Comparison of ENCODE assay signal across 31 cellular contexts in genomic region chr19:47376589-47377144, GRCh38. TPM values are rescaled to one million over a fixed set of nuclear protein-coding genes. Genes with fewer than 3 reads are reported as not detected.
DNase-seq lines count a peak whose midpoint lies in the region; ATAC-seq and TF ChIP-seq lines count a peak whose summit lies in the region.
"Had no signal": no experiment of that assay in that cellular context is flagged by ENCODE, and none has a peak within 500 bp of the region (broad histone marks: within the 10 kb centered on the region; RNA-seq: fewer than 3 reads in every experiment).

No MANE protein-coding gene starts in this region.

- peaks cover 83% of the 10 kb centered on the region for H3K36me3 ChIP-seq in left ventricle myocardium inferior
- peaks cover 44% of the 10 kb centered on the region for H3K36me3 ChIP-seq in rectal smooth muscle tissue (ENCODE audit: control insufficient read depth, insufficient read depth, low read length)
- no peaks in the 10 kb centered on the region for H3K36me3 ChIP-seq in mucosa of descending colon (ENCODE audit: low read depth)

- TF ChIP-seq CTCF in left ventricle myocardium inferior (IDR thresholded peaks at IDR 0.05; ENCODE audit: borderline replicate concordance) (no peak), mucosa of descending colon (IDR thresholded peaks at IDR 0.05) (no peak)

- no peak overlapping the region for H3K9ac ChIP-seq in rectal smooth muscle tissue (ENCODE audit: low read length)

- no peak for TF ChIP-seq RAD21 in Ishikawa (IDR thresholded peaks at IDR 0.05; ENCODE audit: low read depth)

- H3K4me3 ChIP-seq in left ventricle myocardium inferior, result no peak overlapping the region
- no peak overlapping the region for H3K4me3 ChIP-seq in rectal smooth muscle tissue (ENCODE audit: low read length)
- no peak overlapping the region for H3K4me3 ChIP-seq in mucosa of descending colon
- H3K4me3 ChIP-seq: esophagus muscularis mucosa, lung, skin epidermis had no signal

- no peak for ATAC-seq in Right ventricle myocardium inferior
- ATAC-seq in left cardiac atrium, result no peak
- no peak for ATAC-seq in mucosa of descending colon
- no peak for ATAC-seq in GM21515 (IDR thresholded peaks at IDR 0.05; ENCODE audit: unreplicated experiment)
- ATAC-seq: activated CD4-positive, CD25-positive, alpha-beta regulatory T cell treated with anti-CD3 and anti-CD28 coated beads, Interleukin-2, amount 50 U/mL, for 24 hours; activated naive CD8-positive, alpha-beta T cell treated with anti-CD3 and anti-CD28 coated beads, Interleukin-2, amount 50 U/mL, for 24 hours; CD8-positive, alpha-beta T cell; natural killer cell treated with Interleukin-12 subunit alpha and Interleukin-12 subunit beta and Interleukin-15 and Interleukin-18, amount 100 ng/mL, for 72 hours; PC-3; stimulated activated naive B cell treated with anti-CD40 and anti-IgM and Interleukin-4, amounts not matched to agents 10 μg/mL and 1 μg/mL and 100 μg/mL, for 72 hours had no signal

- H3K27me3 ChIP-seq in left ventricle myocardium inferior (ENCODE audit: low read depth) (no peaks in the 10 kb centered on the region), rectal smooth muscle tissue (ENCODE audit: control insufficient read depth, insufficient read depth, low read length) (no peaks in the 10 kb centered on the region)
- H3K27me3 ChIP-seq: esophagus muscularis mucosa had no signal

- intact Hi-C loops in Right ventricle myocardium inferior (cut with DNase I), result no loop called here
- intact Hi-C loops in left cardiac atrium (cut with DNase I), result no loop called here
- intact Hi-C loops in left ventricle myocardium inferior (cut with micrococcal nuclease), result no loop called here
- intact Hi-C loops in mucosa of descending colon (cut with DNase I, micrococcal nuclease), result no loop called here

- TF ChIP-seq EP300 in Ishikawa (IDR thresholded peaks at IDR 0.05; ENCODE audit: borderline replicate concordance), result no peak; the same call in 1 of the 2 replicates

- H3K9me3 ChIP-seq in left ventricle myocardium inferior (replicated peaks), result no peaks in the 10 kb centered on the region
- no peaks in the 10 kb centered on the region for H3K9me3 ChIP-seq in mucosa of descending colon
- H3K9me3 ChIP-seq: esophagus muscularis mucosa had no signal

- H3K4me1 ChIP-seq in left ventricle myocardium inferior, result peaks cover 19% of the 10 kb centered on the region
- H3K4me1 ChIP-seq in rectal smooth muscle tissue (ENCODE audit: control insufficient read depth, insufficient read depth, low read length), result no peaks in the 10 kb centered on the region
- H3K4me1 ChIP-seq in mucosa of descending colon (ENCODE audit: low read depth), result no peaks in the 10 kb centered on the region
- H3K4me1 ChIP-seq: esophagus muscularis mucosa had no signal

- H3K27ac ChIP-seq in left ventricle myocardium inferior (replicated peaks) (peak overlapping the region; percentile 89), rectal smooth muscle tissue (ENCODE audit: low read depth, low read length) (peak overlapping the region; percentile 16)
- H3K27ac ChIP-seq: esophagus muscularis mucosa, skin epidermis had no signal

- peak; percentile 57 for DNase-seq in Right ventricle myocardium inferior (ENCODE audit: missing footprints)
- no peak for DNase-seq in left cardiac atrium
- DNase-seq in left ventricle myocardium inferior, result no peak
- DNase-seq in NCI-H2196 (lab: John Stamatoyannopoulos, UW; ENCODE audit: unreplicated experiment), result no peak
- no peak for DNase-seq in mucosa of descending colon
- DNase-seq: activated CD4-positive, alpha-beta T cell treated with anti-CD3 and anti-CD28 coated beads, Interleukin-2, amount 50 U/mL, for 48 hours; activated CD8-positive, alpha-beta memory T cell treated with anti-CD3 and anti-CD28 coated beads, Interleukin-2, amount 50 U/mL, for 4 hours; activated naive CD4-positive, alpha-beta T cell; activated naive CD8-positive, alpha-beta T cell treated with anti-CD3 and anti-CD28 coated beads, Interleukin-2, amount 50 U/mL, for 24 hours; CD8-positive, alpha-beta T cell; central memory CD4-positive, alpha-beta T cell; cortex of kidney; DMS 273 treated with DMSO at 0.1 percent for 48 hours; endodermal cell; foreskin fibroblast; H9; kidney; NCI-H510A treated with DMSO at 0.1 percent for 48 hours; PC-3; stimulated activated naive B cell treated with anti-CD40 and anti-IgM and Interleukin-4, amounts not matched to agents 10 μg/mL and 1 μg/mL and 100 μg/mL, for 72 hours; T-helper 2 cell had no signal

TF ChIP-seq in Ishikawa, 13 proteins besides CTCF, POLR2A, EP300 and RAD21:
- no peak for TF ChIP-seq CREB1 (IDR thresholded peaks at IDR 0.05; ENCODE audit: low read depth)
- peak; percentile 45 for TF ChIP-seq NFIC (IDR thresholded peaks at IDR 0.05)

RNA-seq across cellular contexts. Expression of gene DHX34, which starts 27.6 kb away (rescaled TPM):
- total RNA-seq in Right ventricle myocardium inferior, result 8.0 TPM
- 1 to 10 TPM; 5.9 to 6.8 TPM for total RNA-seq in left cardiac atrium
- total RNA-seq in left ventricle myocardium inferior, result 8.1 TPM
- 10 to 100 TPM in 2 of 3 donors, 1 to 10 TPM in 1; 8.7 to 12.3 (median 11.0) TPM for total RNA-seq in mucosa of descending colon

RNA-seq across cellular contexts. Expression of gene MEIS3, which starts 42.7 kb away (rescaled TPM):
- total RNA-seq in Right ventricle myocardium inferior, result 3.8 TPM
- 1 to 10 TPM; 5.6 to 7.0 TPM for total RNA-seq in left cardiac atrium
- total RNA-seq in left ventricle myocardium inferior, result 3.2 TPM
- total RNA-seq in mucosa of descending colon, result 10 to 100 TPM in 1 of 3 donors, 1 to 10 TPM in 2; 2.1 to 11.6 (median 4.2) TPM
- total RNA-seq: CD8-positive, alpha-beta T cell; mononuclear cell; natural killer cell treated with Interleukin-12 subunit alpha and Interleukin-12 subunit beta and Interleukin-15 and Interleukin-18, amount 100 ng/mL, for 72 hours had no signal

RNA-seq across cellular contexts. Expression of gene C5AR2, which starts 44.7 kb away (rescaled TPM):
- total RNA-seq in Right ventricle myocardium inferior, result 0.95 TPM
- total RNA-seq in left cardiac atrium, result 1 to 10 TPM in 1 of 2 donors, under 1 TPM in 1; 0.81 to 2.4 TPM
- total RNA-seq in left ventricle myocardium inferior, result 0.38 TPM
- total RNA-seq in mucosa of descending colon, result 1 to 10 TPM in 2 of 3 donors, under 1 TPM in 1; 0.29 to 1.6 (median 1.4) TPM
- total RNA-seq: A172; CD8-positive, alpha-beta T cell; endodermal cell; H9; PC-3 had no signal
